8 cellular contexts compared by ENCODE assay signal in the genomic region with DNA sequence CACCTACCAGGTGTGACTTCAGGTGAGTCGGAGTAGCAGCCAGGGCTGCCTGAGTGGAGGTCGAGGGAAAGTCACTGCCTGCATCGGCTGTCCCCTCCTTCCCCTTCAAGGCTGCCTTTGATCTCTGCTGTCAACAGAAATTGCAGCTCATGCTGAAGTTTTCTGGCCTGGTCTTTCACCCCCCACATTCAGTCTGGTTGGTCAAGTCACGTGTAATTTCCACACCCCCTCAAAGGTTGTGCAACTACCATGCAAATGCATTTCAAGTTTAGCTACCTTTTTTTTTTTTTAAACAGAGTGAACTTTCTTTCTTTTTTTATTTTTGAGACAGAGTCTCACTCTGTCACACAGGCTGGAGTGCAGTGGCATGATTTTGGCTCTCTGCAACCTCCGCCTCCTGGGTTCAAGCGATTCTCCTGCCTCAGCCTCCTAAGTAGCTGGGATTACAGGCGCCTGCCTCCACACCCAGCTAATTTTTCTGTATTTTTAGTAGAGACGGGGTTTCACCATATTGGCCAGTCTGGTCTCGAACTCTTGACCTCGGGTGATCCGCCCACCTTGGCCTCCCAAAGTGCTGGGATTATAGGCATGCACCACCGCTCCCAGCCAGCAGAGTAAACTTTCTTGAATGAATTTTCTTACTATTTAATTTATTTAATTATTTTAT. TPM values are rescaled to one million over a fixed set of nuclear protein-coding genes. Genes with fewer than 3 reads are reported as not detected.
DNase-seq lines count a peak whose midpoint lies in the region; ATAC-seq, FAIRE-seq and TF ChIP-seq lines count a peak whose summit lies in the region.
"Not testable (repeated sequence)": the region's sequence is repeated elsewhere in the genome, so short reads cannot be mapped to it uniquely, and the experiment has no call there.

No MANE protein-coding gene starts in this region.

- not testable (repeated sequence) for H3K4me3 ChIP-seq in AG10803 (ENCODE audit: low read length); RWPE2 (ENCODE audit: severe bottlenecking); body of pancreas; fibroblast of lung (replicated peaks in 1 of 4; ENCODE audit: control extremely low read depth in 1 of 4, insufficient read depth in 1 of 4, low read depth in 3 of 4, low read length in 4 of 4)
- H3K4me3 ChIP-seq in HepG2 (replicated peaks in 1 of 3; ENCODE audit: insufficient read depth in 1 of 3, low read depth in 2 of 3, low read length in 3 of 3), result peak overlapping the region; percentile 36 to 72 (median 42)

- H2AFZ ChIP-seq in fibroblast of lung (ENCODE audit: low read length); HepG2 (ENCODE audit: low read length): not testable (repeated sequence)

- H3K4me2 ChIP-seq in fibroblast of lung (ENCODE audit: extremely low read depth, insufficient read depth, low read length), result not testable (repeated sequence)
- H3K4me2 ChIP-seq in HepG2 (ENCODE audit: low read depth, low read length), result peak overlapping the region; percentile 98

- TF ChIP-seq EP300 in HepG2 (IDR thresholded peaks at IDR 0.05; ENCODE audit: low read depth in 2 of 2, low read length in 2 of 2) (peak in 1 of 2 experiments; percentile 85; a peak in 2 of 4 replicates), HepG2 (CRISPR knock-in tag; IDR thresholded peaks at IDR 0.05; ENCODE audit: borderline replicate concordance) (peak; percentile 70)

- 62 to 68% methylated on average over 10 to 12 of the region's 12 CpGs for WGBS in body of pancreas, 2 donors
- 0% methylated on average over 10 of the region's 12 CpGs for WGBS in HepG2 (ENCODE audit: low lambda C conversion rate)

- in situ Hi-C loops in HepG2 (cut with HindIII; ENCODE audit: extremely low pct_ligation_motif_present, low pct_unique_long_range_greater_than_20kb), result loop anchor here (5.0 kb wide), 1 partner anchor 135 kb away; the partner anchor contains the start of gene BRI3

- H3K36me3 ChIP-seq in RWPE2 (ENCODE audit: low read depth); body of pancreas (replicated peaks in 1 of 2; ENCODE audit: insufficient read depth in 1 of 2, low read depth in 2 of 2); fibroblast of lung (ENCODE audit: control insufficient read depth, insufficient read depth, low read length); HepG2 (replicated peaks in 1 of 2; ENCODE audit: control insufficient read depth in 1 of 2, insufficient read depth in 2 of 2, low read length in 2 of 2): not testable (repeated sequence)

- not testable (repeated sequence) for TF ChIP-seq RAD21 in HepG2 (CRISPR knock-in tag; IDR thresholded peaks at IDR 0.05)

- H3K27ac ChIP-seq in RWPE2 (ENCODE audit: poor library complexity, severe bottlenecking) (peak overlapping the region; percentile 72), body of pancreas (peak overlapping the region; percentile 51 to 89 (median 70)), HepG2 (ENCODE audit: extremely low read length, insufficient read depth, low read length) (peak overlapping the region; percentile 99)
- not testable (repeated sequence) for H3K27ac ChIP-seq in fibroblast of lung (ENCODE audit: insufficient read depth, low read length)

- not testable (repeated sequence) for H4K20me1 ChIP-seq in fibroblast of lung (ENCODE audit: control insufficient read depth, extremely low read depth, insufficient read depth, low read length); HepG2 (ENCODE audit: insufficient read depth, low read length)

- not testable (repeated sequence) for TF ChIP-seq CTCF in AG10803 (conservative IDR thresholded peaks at IDR 0.05; ENCODE audit: low read length); RWPE2 (IDR thresholded peaks at IDR 0.05; ENCODE audit: poor library complexity, severe bottlenecking); body of pancreas (IDR thresholded peaks at IDR 0.05); fibroblast of lung (conservative IDR thresholded peaks at IDR 0.05 in 1 of 2, IDR thresholded peaks at IDR 0.05 in 1 of 2; ENCODE audit: low read depth in 1 of 2, low read length in 2 of 2); HepG2 (CRISPR knock-in tag; IDR thresholded peaks at IDR 0.05)

- TF ChIP-seq POLR2A in body of pancreas (IDR thresholded peaks at IDR 0.05) (peak in 1 of 3 donors; percentile 8), HepG2 (IDR thresholded peaks at IDR 0.05; ENCODE audit: insufficient read depth in 1 of 2, low read depth in 2 of 2, low read length in 2 of 2) (peak; percentile 49 to 57; a peak in 3 of 4 replicates)

- DNase-seq in AG10803 (ENCODE audit: low read depth), result peak; percentile 63
- peak; percentile 54 for DNase-seq in H4 (ENCODE audit: low spot score)
- DNase-seq in MV-4-11 (lab: John Stamatoyannopoulos, UW), result peak; percentile 75
- DNase-seq in RWPE2 (ENCODE audit: low spot score), result not testable (repeated sequence)
- peak; percentile 52 to 86 (median 80) for DNase-seq in body of pancreas
- peak; percentile 58 to 61 for DNase-seq in fibroblast of lung (ENCODE audit: low read depth in 2 of 2)
- DNase-seq in HepG2 (ENCODE audit: low spot score), result peak; percentile 96
- peak; percentile 85 for DNase-seq in renal cortical epithelial cell (ENCODE audit: low read depth)

- FAIRE-seq in HepG2 (lab: Jason Lieb, UNC), result peak; percentile 93

- CTCF ChIA-PET in HepG2 (lab: Yijun Ruan, JAX; ENCODE audit: low intra/inter-chr PET ratio, low total read pairs), result not testable (repeated sequence)

- H3K9ac ChIP-seq in fibroblast of lung (ENCODE audit: insufficient read depth, low read length), result not testable (repeated sequence)
- H3K9ac ChIP-seq in HepG2 (ENCODE audit: insufficient read depth, low read depth, low read length), result peak overlapping the region; percentile 94

- not testable (repeated sequence) for H3K79me2 ChIP-seq in fibroblast of lung (ENCODE audit: control insufficient read depth, insufficient read depth, low read length); HepG2 (ENCODE audit: insufficient read depth, low read length)

- POLR2A ChIA-PET in HepG2 (lab: Yijun Ruan, JAX), result interaction anchor here (0.8 to 6.4 kb wide), 12 partner anchors 10 to 461 kb away, joined by 3 to 103 read pairs (median 4); partner anchors contain the start of genes BAIAP2L1, BHLHA15 and TRRAP

- not testable (repeated sequence) for H3K27me3 ChIP-seq in RWPE2 (ENCODE audit: insufficient read depth, poor library complexity, severe bottlenecking); body of pancreas; fibroblast of lung (ENCODE audit: control insufficient read depth, insufficient read depth, low read length); HepG2 (ENCODE audit: control insufficient read depth in 1 of 2, insufficient read depth in 2 of 2, low read length in 2 of 2)

- H3K4me1 ChIP-seq in RWPE2 (ENCODE audit: insufficient read depth, poor library complexity, severe bottlenecking), result peaks cover 25% of the 10 kb centered on the region
- peaks cover 37% of the 10 kb centered on the region for H3K4me1 ChIP-seq in body of pancreas
- H3K4me1 ChIP-seq in fibroblast of lung (ENCODE audit: control insufficient read depth, extremely low read depth, insufficient read depth, low read length), result peaks cover 10% of the 10 kb centered on the region
- H3K4me1 ChIP-seq in HepG2 (ENCODE audit: insufficient read depth, low read length), result peaks cover 77% of the 10 kb centered on the region

- not testable (repeated sequence) for ATAC-seq in RWPE2 (ENCODE audit: low read depth)
- ATAC-seq in body of pancreas, result peak; percentile 55
- ATAC-seq in HepG2, result peak; percentile 46

- BruUV-seq in HepG2 (replicated peaks; lab: Mats Ljungman, UMichigan), result not testable (repeated sequence)

- intact Hi-C loops in body of pancreas (cut with DNase I); HepG2 (cut with micrococcal nuclease; ENCODE audit: unreplicated experiment): not testable (repeated sequence)

- not testable (repeated sequence) for H3K9me3 ChIP-seq in RWPE2 (ENCODE audit: severe bottlenecking); body of pancreas; fibroblast of lung (ENCODE audit: control insufficient read depth, insufficient read depth, low read depth, low read length); HepG2 (ENCODE audit: low read length)

RNA-seq across cellular contexts. Expression of gene BAIAP2L1, which starts 16.8 kb away (rescaled TPM):
- total RNA-seq in H4 (2014; rRNA removed; shearing (Covaris generic)), result 22.5 and 23.8 TPM in 2 replicates
- total RNA-seq in body of pancreas (10 to 100 TPM; 15.8 to 23.1 TPM), fibroblast of lung (2.8 and 5.3 TPM in 2 replicates), HepG2 (2016; rRNA removed; fragmentation: Illumina TruSeq; extraction: Trizol) (13.0 and 13.7 TPM in 2 replicates), renal cortical epithelial cell (21.4 and 25.8 TPM in 2 replicates)
- polyA plus RNA-seq in fibroblast of lung (3.1 and 3.4 TPM in 2 replicates), HepG2 (2011; rRNA removed) (21.5 and 23.3 TPM in 2 replicates)
- 3.6 and 4.1 TPM in 2 replicates for polyA plus RNA-seq in fibroblast of lung (2012)
- polyA minus RNA-seq in fibroblast of lung (ENCODE audit: low replicate concordance), result 1.5 and 3.3 TPM in 2 replicates
- 5.5 and 6.3 TPM in 2 replicates for total RNA-seq in HepG2 (2016; cell fraction: cytosol; rRNA removed; fragmentation: Illumina TruSeq; extraction: Trizol; ENCODE audit: low read depth)
- total RNA-seq in HepG2 (2016; cell fraction: insoluble cytoplasmic fraction; rRNA removed; fragmentation: Illumina TruSeq; extraction: Trizol), result 11.1 and 13.2 TPM in 2 replicates
- 11.9 and 12.9 TPM in 2 replicates for total RNA-seq in HepG2 (2016; cell fraction: membrane; rRNA removed; fragmentation: Illumina TruSeq; extraction: Trizol)
- 8.6 and 9.2 TPM in 2 replicates for total RNA-seq in HepG2 (2016; cell fraction: nucleus; rRNA removed; fragmentation: Illumina TruSeq; extraction: Trizol)
- polyA plus RNA-seq in HepG2 (2011; cell fraction: cytosol; rRNA removed), result 15.8 and 16.8 TPM in 2 replicates
- polyA plus RNA-seq in HepG2 (2011; cell fraction: nucleus; rRNA removed), result 13.8 and 18.8 TPM in 2 replicates
- polyA plus RNA-seq in HepG2 (2012), result 21.3 and 25.8 TPM in 2 replicates
- polyA plus RNA-seq in HepG2 (2016; cell fraction: cytosol; fragmentation: Illumina TruSeq; extraction: Trizol; ENCODE audit: low read depth), result 11.6 and 12.1 TPM in 2 replicates
- polyA plus RNA-seq in HepG2 (2016; cell fraction: insoluble cytoplasmic fraction; fragmentation: Illumina TruSeq; extraction: Trizol; ENCODE audit: low read depth), result 20.8 and 27.2 TPM in 2 replicates
- 17.6 and 17.7 TPM in 2 replicates for polyA plus RNA-seq in HepG2 (2016; cell fraction: membrane; fragmentation: Illumina TruSeq; extraction: Trizol; ENCODE audit: low read depth)
- 18.6 and 20.4 TPM in 2 replicates for polyA plus RNA-seq in HepG2 (2016; cell fraction: nucleus; fragmentation: Illumina TruSeq; extraction: Trizol; ENCODE audit: insufficient read depth, low read depth)
- 16.5 and 17.8 TPM in 2 replicates for polyA minus RNA-seq in HepG2 (2011; rRNA and poly(A)+ RNA removed; ENCODE audit: low replicate concordance)
- polyA minus RNA-seq in HepG2 (2011; cell fraction: cytosol; rRNA and poly(A)+ RNA removed), result 10.0 and 14.2 TPM in 2 replicates
- polyA minus RNA-seq in HepG2 (2011; cell fraction: nucleus; rRNA and poly(A)+ RNA removed), result 15.8 and 24.1 TPM in 2 replicates
